Comparison of ENCODE assay signal across 25 cellular contexts in the genomic region with DNA sequence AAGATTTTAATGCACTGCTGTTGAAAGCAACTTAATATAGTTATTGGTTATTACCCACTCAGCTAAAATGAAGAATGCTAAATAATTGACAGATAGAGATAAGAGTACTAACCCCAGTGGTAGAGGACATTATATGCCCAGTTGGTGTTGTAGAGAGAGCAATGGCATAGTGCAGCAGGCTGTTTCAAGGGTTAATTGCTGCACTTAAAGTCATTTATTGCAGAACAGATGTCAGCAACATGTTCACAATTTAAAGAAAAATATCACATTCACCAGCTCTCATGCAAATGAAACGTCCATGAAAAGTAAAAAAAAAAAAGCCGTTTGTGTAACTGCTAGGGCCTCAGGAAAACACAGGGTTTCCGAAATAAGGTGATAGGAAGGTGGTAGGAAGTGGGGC.
"Had no signal": no experiment of that assay in that cellular context is flagged by ENCODE, and none has a peak within 500 bp of the region (broad histone marks: within the 10 kb centered on the region; RNA-seq: fewer than 3 reads in every experiment).

No MANE protein-coding gene starts in this region.

- H3K27ac ChIP-seq: left lung, lower lobe of right lung, neural progenitor cell, neutrophil, parathyroid adenoma, right atrium auricular region, right lobe of liver, stomach, testis, thyroid gland, transverse colon, upper lobe of left lung, vagina had no signal

- H2AFZ ChIP-seq: neural progenitor cell, parathyroid adenoma had no signal

- H3K9ac ChIP-seq: neural progenitor cell, parathyroid adenoma had no signal

- H3K9me3 ChIP-seq: left lung, lower lobe of right lung, neutrophil, right atrium auricular region, right lobe of liver, stomach, testis, thyroid gland, transverse colon, upper lobe of left lung, vagina had no signal

- H3K4me3 ChIP-seq: left lung, lower lobe of right lung, neural progenitor cell, right atrium auricular region, right lobe of liver, smooth muscle cell, stomach, testis, thyroid gland, transverse colon, upper lobe of left lung, vagina had no signal

- DNase-seq: hippocampal formation; kidney; left colon; left lung; lower lobe of right lung; mammary epithelial cell; mesenchymal stem cell; naive thymus-derived CD8-positive, alpha-beta T cell; occipital lobe; right lobe of liver; stimulated activated CD4-positive, alpha-beta T cell treated with anti-CD3 and anti-CD28 coated beads, Interleukin-1b, Interleukin-23, amount 100 ng/mL, for 48 hours; stimulated activated CD4-positive, alpha-beta T cell treated with anti-CD3 and anti-CD28 coated beads, Interleukin-4, amount 100 ng/mL, for 1 hour; stimulated activated naive B cell treated with anti-CD40 and anti-IgM and Interleukin-4, amounts not matched to agents 10 μg/mL and 1 μg/mL and 100 μg/mL, for 72 hours; stimulated activated naive CD8-positive, alpha-beta T cell treated with anti-CD3 and anti-CD28 coated beads, Interleukin-15, Interleukin-2, amounts not matched to agents 100 U/mL and 50 U/mL, for 24 hours; stomach; testis; thyroid gland; transverse colon; upper lobe of left lung had no signal

- H3K27me3 ChIP-seq: left lung, neural progenitor cell, neutrophil, right atrium auricular region, right lobe of liver, stomach, testis, thyroid gland, transverse colon, upper lobe of left lung, vagina had no signal

- H3K36me3 ChIP-seq: left lung, lower lobe of right lung, neural progenitor cell, neutrophil, right atrium auricular region, right lobe of liver, stomach, thyroid gland, transverse colon, upper lobe of left lung, vagina had no signal

- H3K79me2 ChIP-seq: parathyroid adenoma had no signal

- H3K4me2 ChIP-seq: neural progenitor cell, smooth muscle cell had no signal
